Comparison of ENCODE assay signal across 21 cellular contexts in genomic region chr11:232783-233565, GRCh38. TPM values are rescaled to one million over a fixed set of nuclear protein-coding genes. Genes with fewer than 3 reads are reported as not detected.
A peak's percentile ranks its signal among the peaks of the same experiment; 100 is the strongest.
DNase-seq lines count a peak whose midpoint lies in the region; ATAC-seq and TF ChIP-seq lines count a peak whose summit lies in the region.
"Had no signal": no experiment of that assay in that cellular context is flagged by ENCODE, and none has a peak within 500 bp of the region (broad histone marks: within the 10 kb centered on the region; RNA-seq: fewer than 3 reads in every experiment).

No MANE protein-coding gene starts in this region.

- H3K9me3 Mint-ChIP-seq in natural killer cell = no peaks in the 10 kb centered on the region
- no peaks in the 10 kb centered on the region for H3K9me3 Mint-ChIP-seq in natural killer cell treated with Interleukin-12 subunit alpha and Interleukin-12 subunit beta and Interleukin-15 and Interleukin-18, amount 100 ng/mL, for 72 hours
- no peaks in the 10 kb centered on the region for H3K9me3 Mint-ChIP-seq in immature natural killer cell
- no peaks in the 10 kb centered on the region for H3K9me3 Mint-ChIP-seq in type B pancreatic cell

- H3K36me3 Mint-ChIP-seq in natural killer cell (no peaks in the 10 kb centered on the region), immature natural killer cell (peaks cover 4 to 10% (median 5%) of the 10 kb centered on the region in 3 donors), type B pancreatic cell (peaks cover 12% of the 10 kb centered on the region)
- H3K36me3 Mint-ChIP-seq in natural killer cell treated with Interleukin-12 subunit alpha and Interleukin-12 subunit beta and Interleukin-15 and Interleukin-18, amount 100 ng/mL, for 72 hours = no peaks in the 10 kb centered on the region

- H3K27me3 ChIP-seq in left ventricle myocardium inferior (ENCODE audit: low read depth) = no peaks in the 10 kb centered on the region
- H3K27me3 ChIP-seq: BE2C had no signal

- H3K36me3 ChIP-seq in left ventricle myocardium inferior = peaks cover 16% of the 10 kb centered on the region
- H3K36me3 ChIP-seq: BE2C had no signal

- H3K4me3 ChIP-seq in left ventricle myocardium inferior = no peak overlapping the region

- H3K27me3 Mint-ChIP-seq in natural killer cell (ENCODE audit: low read depth in 2 of 2) (no peaks in the 10 kb centered on the region), immature natural killer cell (ENCODE audit: low read depth in 3 of 3) (peaks cover 15 to 20% (median 15%) of the 10 kb centered on the region in 3 donors), type B pancreatic cell (no peaks in the 10 kb centered on the region)
- no peaks in the 10 kb centered on the region for H3K27me3 Mint-ChIP-seq in natural killer cell treated with Interleukin-12 subunit alpha and Interleukin-12 subunit beta and Interleukin-15 and Interleukin-18, amount 100 ng/mL, for 72 hours

- H3K27ac Mint-ChIP-seq in natural killer cell (peak overlapping the region in 1 of 2 donors; percentile 9), immature natural killer cell (peak overlapping the region in 5 of 6 donors; percentile 70 to 93 (median 84)), type B pancreatic cell (no peak overlapping the region)
- peak overlapping the region in 1 of 2 donors; percentile 25 for H3K27ac Mint-ChIP-seq in natural killer cell treated with Interleukin-12 subunit alpha and Interleukin-12 subunit beta and Interleukin-15 and Interleukin-18, amount 100 ng/mL, for 72 hours

- H3K4me1 ChIP-seq in left ventricle myocardium inferior = peaks cover 37% of the 10 kb centered on the region
- H3K4me1 ChIP-seq: BE2C had no signal

- peak overlapping the region; percentile 45 for H3K4me3 Mint-ChIP-seq in natural killer cell
- no peak overlapping the region for H3K4me3 Mint-ChIP-seq in natural killer cell treated with Interleukin-12 subunit alpha and Interleukin-12 subunit beta and Interleukin-15 and Interleukin-18, amount 100 ng/mL, for 72 hours
- peak overlapping the region in 1 of 5 donors; percentile 13 for H3K4me3 Mint-ChIP-seq in immature natural killer cell
- H3K4me3 Mint-ChIP-seq in type B pancreatic cell = peak overlapping the region; percentile 44

- H3K9me3 ChIP-seq in left ventricle myocardium inferior (replicated peaks) = no peaks in the 10 kb centered on the region
- H3K9me3 ChIP-seq: BE2C had no signal

- TF ChIP-seq CTCF in natural killer cell (IDR thresholded peaks at IDR 0.05) = no peak
- no peak for TF ChIP-seq CTCF in RWPE1 (conservative IDR thresholded peaks at IDR 0.05; ENCODE audit: low read depth)
- TF ChIP-seq CTCF in type B pancreatic cell (conservative IDR thresholded peaks at IDR 0.05) = no peak
- TF ChIP-seq CTCF in left ventricle myocardium inferior (IDR thresholded peaks at IDR 0.05; ENCODE audit: borderline replicate concordance) = no peak

- H3K27ac ChIP-seq in RWPE1 (0 out of 2 replicates have a peak overlapping the region, but pooled peaks have one; percentile 6), left ventricle myocardium inferior (replicated peaks) (no peak overlapping the region)

- intact Hi-C loops in natural killer cell (cut with micrococcal nuclease) = no loop called here
- intact Hi-C loops in left ventricle myocardium inferior (cut with micrococcal nuclease) = no loop called here

- H3K4me1 Mint-ChIP-seq in natural killer cell (peaks cover 23 to 27% of the 10 kb centered on the region in 2 donors), immature natural killer cell (peaks cover 23 to 24% of the 10 kb centered on the region in 2 donors), type B pancreatic cell (ENCODE audit: unreplicated experiment) (peaks cover 11% of the 10 kb centered on the region)
- peaks cover 10 to 11% of the 10 kb centered on the region in 2 donors for H3K4me1 Mint-ChIP-seq in natural killer cell treated with Interleukin-12 subunit alpha and Interleukin-12 subunit beta and Interleukin-15 and Interleukin-18, amount 100 ng/mL, for 72 hours (ENCODE audit: low read depth in 2 of 2)

- no peak for ATAC-seq in natural killer cell
- no peak for ATAC-seq in natural killer cell treated with Interleukin-12 subunit alpha and Interleukin-12 subunit beta and Interleukin-15 and Interleukin-18, amount 100 ng/mL, for 72 hours
- no peak for ATAC-seq in HG02763 (IDR thresholded peaks at IDR 0.05; ENCODE audit: unreplicated experiment)
- ATAC-seq: Panc1 had no signal

- DNase-seq in natural killer cell (no peak), RWPE1 (ENCODE audit: low spot score) (no peak), immature natural killer cell (no peak), type B pancreatic cell (ENCODE audit: extremely low spot score, unreplicated experiment) (no peak), left ventricle myocardium inferior (no peak), RPMI8226 (no peak)
- DNase-seq in natural killer cell treated with Interleukin-12 subunit alpha and Interleukin-12 subunit beta and Interleukin-15 and Interleukin-18, amount 100 ng/mL, for 72 hours (ENCODE audit: low spot score) = no peak
- DNase-seq: BE2C, DMS153, EL, Kasumi-1, NCI-H1417, NCI-H2029, NCI-H2171 treated with DMSO at 0.1 percent for 48 hours, NCI-H774, SHP77 treated with DMSO at 0.1 percent for 48 hours had no signal

- POLR2A ChIA-PET in RWPE1 (lab: Yijun Ruan, JAX; ENCODE audit: low non-redundant PET) = no interaction called here

- CTCF ChIA-PET in RWPE1 (lab: Yijun Ruan, JAX) = no interaction called here

RNA-seq across cellular contexts. Expression of gene SIRT3, which starts 3.2 kb away (rescaled TPM):
- total RNA-seq in natural killer cell (10 to 100 TPM; 20.1 to 24.2 (median 21.2) TPM), type B pancreatic cell (ENCODE audit: low replicate concordance) (18.8 and 33.7 TPM in 2 replicates), left ventricle myocardium inferior (36.4 TPM)
- total RNA-seq in natural killer cell treated with Interleukin-12 subunit alpha and Interleukin-12 subunit beta and Interleukin-15 and Interleukin-18, amount 100 ng/mL, for 72 hours = 10 to 100 TPM; 13.7 to 16.3 TPM
- polyA plus RNA-seq in immature natural killer cell = 10 to 100 TPM in 1 of 3 donors, 1 to 10 TPM in 2; 6.7 to 11.1 (median 7.4) TPM

RNA-seq across cellular contexts. Expression of gene PSMD13, which starts 3.8 kb away (rescaled TPM):
- total RNA-seq in natural killer cell (100 to 1,000 TPM in 2 of 3 donors, 10 to 100 TPM in 1; 94.6 to 111 (median 104) TPM), type B pancreatic cell (ENCODE audit: low replicate concordance) (112 and 115 TPM in 2 replicates), left ventricle myocardium inferior (94.1 TPM)
- 100 to 1,000 TPM; 204 to 263 TPM for total RNA-seq in natural killer cell treated with Interleukin-12 subunit alpha and Interleukin-12 subunit beta and Interleukin-15 and Interleukin-18, amount 100 ng/mL, for 72 hours
- polyA plus RNA-seq in immature natural killer cell = 100 to 1,000 TPM; 257 to 353 (median 345) TPM

RNA-seq across cellular contexts. Expression of gene RIC8A, which starts 25.5 kb away (rescaled TPM):
- total RNA-seq in natural killer cell (100 to 1,000 TPM; 102 to 153 (median 106) TPM), type B pancreatic cell (ENCODE audit: low replicate concordance) (106 and 114 TPM in 2 replicates), left ventricle myocardium inferior (46.1 TPM)
- 100 to 1,000 TPM; 130 to 148 TPM for total RNA-seq in natural killer cell treated with Interleukin-12 subunit alpha and Interleukin-12 subunit beta and Interleukin-15 and Interleukin-18, amount 100 ng/mL, for 72 hours
- polyA plus RNA-seq in immature natural killer cell = 100 to 1,000 TPM in 2 of 3 donors, 10 to 100 TPM in 1; 91.0 to 132 (median 106) TPM

RNA-seq across cellular contexts. Expression of gene BET1L, which starts 25.8 kb away (rescaled TPM):
- total RNA-seq in natural killer cell = 10 to 100 TPM; 32.4 to 44.1 (median 35.8) TPM
- total RNA-seq in natural killer cell treated with Interleukin-12 subunit alpha and Interleukin-12 subunit beta and Interleukin-15 and Interleukin-18, amount 100 ng/mL, for 72 hours = 10 to 100 TPM; 43.6 to 51.4 TPM
- 10 to 100 TPM; 12.1 to 39.5 (median 24.6) TPM for polyA plus RNA-seq in immature natural killer cell
- 48.4 and 59.5 TPM in 2 replicates for total RNA-seq in type B pancreatic cell (ENCODE audit: low replicate concordance)
- total RNA-seq in left ventricle myocardium inferior = 24.0 TPM

RNA-seq across cellular contexts. Expression of gene SCGB1C1, which starts 40.1 kb away (rescaled TPM):
- total RNA-seq in natural killer cell = 1 to 10 TPM in 1 of 3 donors, under 1 TPM in 1, not detected in 1; 0.73 to 2.1 TPM
- total RNA-seq in natural killer cell treated with Interleukin-12 subunit alpha and Interleukin-12 subunit beta and Interleukin-15 and Interleukin-18, amount 100 ng/mL, for 72 hours = not detected
- polyA plus RNA-seq in immature natural killer cell = not detected
- total RNA-seq in type B pancreatic cell (ENCODE audit: low replicate concordance) = not detected in 2 replicates
- not detected for total RNA-seq in left ventricle myocardium inferior
- total RNA-seq: H1, NCI-H460 had no signal
- polyA plus RNA-seq: AG04450, H1 had no signal
